In genomic region chr17:57166803-57167202, GRCh38 we compare ENCODE assay signal across 1 cellular context.
TF ChIP-seq lines count a peak whose summit lies in the region.

No MANE protein-coding gene starts in this region.

TF ChIP-seq in K562, 482 proteins besides CTCF, POLR2A, EP300 and RAD21:
- TF ChIP-seq CREB3 (tag; conservative IDR thresholded peaks at IDR 0.05; ENCODE audit: low read depth) = no peak
- TF ChIP-seq DACH1 (IDR thresholded peaks at IDR 0.05; ENCODE audit: partially characterized antibody) = no peak
- TF ChIP-seq C11orf30 (IDR thresholded peaks at IDR 0.05; ENCODE audit: low read depth) = peak; percentile 11; the same call in 1 of the 2 replicates
- no peak for TF ChIP-seq ARID1B (IDR thresholded peaks at IDR 0.05)
- peak; percentile 8; the same call in 1 of the 2 replicates for TF ChIP-seq ZNF316 (IDR thresholded peaks at IDR 0.05)
- no peak for TF ChIP-seq NKRF (IDR thresholded peaks at IDR 0.05; ENCODE audit: borderline replicate concordance)
- peak in 1 of 3 experiments; percentile 39; a peak in 1 of 6 replicates for TF ChIP-seq ZBTB11 (CRISPR knock-in tag; IDR thresholded peaks at IDR 0.05)
TF ChIP-seq in K562: peak in this region for 3.
